ENCODE assay signal across 29 cellular contexts in the genomic region with DNA sequence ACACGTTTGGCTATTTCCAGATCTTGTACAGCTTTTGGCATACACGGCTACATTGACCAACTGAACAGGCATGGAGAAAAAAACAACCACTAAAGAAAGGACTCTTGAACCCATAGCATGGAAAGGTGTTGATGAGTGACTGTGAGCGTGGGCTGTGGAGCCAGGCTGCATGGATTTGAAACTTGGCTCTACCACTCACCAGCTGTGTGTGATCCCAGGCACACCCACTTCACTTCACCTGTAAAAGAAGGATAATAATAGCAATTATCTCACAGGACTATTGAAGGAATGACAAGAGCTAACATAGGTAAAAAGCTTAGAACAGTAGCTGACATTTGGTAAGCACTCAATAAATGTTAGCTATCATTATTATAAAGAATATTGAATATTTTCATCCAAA.
DNase-seq lines count a peak whose midpoint lies in the region; ATAC-seq and TF ChIP-seq lines count a peak whose summit lies in the region.
"Had no signal": no experiment of that assay in that cellular context is flagged by ENCODE, and none has a peak within 500 bp of the region (broad histone marks: within the 10 kb centered on the region; RNA-seq: fewer than 3 reads in every experiment).

No MANE protein-coding gene starts in this region.

- no peak overlapping the region for H4K8ac ChIP-seq in H9 (replicated peaks; ENCODE audit: insufficient read length, low read depth, low read length)

- no peak overlapping the region for H2BK120ac ChIP-seq in H9 (ENCODE audit: low read depth, low read length, poor library complexity, severe bottlenecking)

- H2AK5ac ChIP-seq in H9 (ENCODE audit: insufficient read length, low read length), result no peak overlapping the region

- H2BK20ac ChIP-seq in H9 (ENCODE audit: low read depth, low read length, poor library complexity, severe bottlenecking), result no peak overlapping the region

- no peak overlapping the region for H3K56ac ChIP-seq in H9 (ENCODE audit: insufficient read length, low read depth, low read length)

- H3K27ac ChIP-seq in H9 (ENCODE audit: insufficient read length, low read depth, low read length) (no peak overlapping the region), body of pancreas (peak overlapping the region; percentile 22 to 70 (median 42))
- H3K27ac ChIP-seq: RWPE1 had no signal

- no peaks in the 10 kb centered on the region for H3K79me2 ChIP-seq in H9 (ENCODE audit: insufficient read depth, low read length)

- 0 out of 3 replicates have a peak, but pooled peaks have one; percentile 8 for TF ChIP-seq CTCF in H9 (conservative IDR thresholded peaks at IDR 0.05)
- no peak for TF ChIP-seq CTCF in body of pancreas (IDR thresholded peaks at IDR 0.05)

- H3K23me2 ChIP-seq in H9 (ENCODE audit: insufficient read length, low read depth, low read length, poor library complexity, severe bottlenecking), result no peaks in the 10 kb centered on the region

- no peak overlapping the region for H3K4me3 ChIP-seq in body of pancreas
- H3K4me3 ChIP-seq: GM12878 had no signal

- no peak overlapping the region for H3K14ac ChIP-seq in H9 (ENCODE audit: insufficient read depth, low read length)

- H3K79me1 ChIP-seq in H9 (ENCODE audit: insufficient read depth, low read depth, low read length, poor library complexity, severe bottlenecking), result no peaks in the 10 kb centered on the region

- no peak overlapping the region for H3K4me3 Mint-ChIP-seq in H9
- no peak overlapping the region for H3K4me3 Mint-ChIP-seq in activated CD4-positive, alpha-beta T cell treated with anti-CD3 and anti-CD28 coated beads, Interleukin-2, amount 10 ng/mL, durations not matched to agents 24 days and 14 days
- H3K4me3 Mint-ChIP-seq: CD14-positive monocyte; CD8-positive, alpha-beta memory T cell had no signal

- no peaks in the 10 kb centered on the region for H3K27me3 ChIP-seq in H9 (ENCODE audit: insufficient read depth, low read length)
- no peaks in the 10 kb centered on the region for H3K27me3 ChIP-seq in body of pancreas
- H3K27me3 ChIP-seq: BE2C had no signal

- H3T11ph ChIP-seq in H9 (ENCODE audit: low read length), result no peak overlapping the region

- DNase-seq in H9, result no peak
- peak; percentile 39 to 47 for DNase-seq in NCI-H2081 (lab: John Stamatoyannopoulos, UW)
- peak; percentile 52 for DNase-seq in NCI-H69 (lab: John Stamatoyannopoulos, UW)
- peak; percentile 64 to 81 (median 70) for DNase-seq in body of pancreas
- DNase-seq in activated T-cell treated with anti-CD3 and anti-CD28 coated beads, Interleukin-2, amount 50 U/mL, for 48 hours, result no peak
- no peak for DNase-seq in activated CD4-positive, alpha-beta T cell treated with anti-CD3 and anti-CD28 coated beads, Interleukin-2, amount 10 ng/mL, durations not matched to agents 24 days and 14 days
- DNase-seq in SW 1271 (lab: John Stamatoyannopoulos, UW), result no peak
- DNase-seq: 8988T; ACHN; BE2C; CD8-positive, alpha-beta memory T cell; DMS 273 treated with DMSO at 0.1 percent for 48 hours; DMS79; EL; GDM1; IMR-90; KG1; MM.1S; NCI-H1436 treated with DMSO at 0.1 percent for 48 hours; NCI-H2029 treated with DMSO at 0.1 percent for 48 hours; NCI-H446 treated with DMSO at 0.1 percent for 48 hours; NCI-H526; SHP77; T-helper 1 cell had no signal

- H2AFZ ChIP-seq in H9 (ENCODE audit: low read length), result no peak overlapping the region

- no peak overlapping the region for H3K27ac Mint-ChIP-seq in H9
- H3K27ac Mint-ChIP-seq in activated CD4-positive, alpha-beta T cell treated with anti-CD3 and anti-CD28 coated beads, Interleukin-2, amount 10 ng/mL, durations not matched to agents 24 days and 14 days, result no peak overlapping the region
- H3K27ac Mint-ChIP-seq: CD14-positive monocyte; CD8-positive, alpha-beta memory T cell had no signal

- TF ChIP-seq POLR2A in body of pancreas (IDR thresholded peaks at IDR 0.05), result no peak

- H4K20me1 ChIP-seq in H9 (ENCODE audit: control insufficient read depth, insufficient read depth, insufficient read length), result no peaks in the 10 kb centered on the region

- ATAC-seq in body of pancreas (peak; percentile 84), GM21723 (IDR thresholded peaks at IDR 0.05; ENCODE audit: unreplicated experiment) (no peak)
- ATAC-seq: GM12878, HCT116 had no signal

- H4K91ac ChIP-seq in H9 (ENCODE audit: insufficient read length, low read depth, low read length), result no peak overlapping the region

- intact Hi-C loops in body of pancreas (cut with DNase I), result no loop called here
- intact Hi-C loops in activated CD4-positive, alpha-beta T cell treated with anti-CD3 and anti-CD28 coated beads, Interleukin-2, amount 10 ng/mL, durations not matched to agents 24 days and 14 days (cut with micrococcal nuclease), result no loop called here

- no CpG with 5 or more reads among the region's 3 CpGs for WGBS in H9 (ENCODE audit: extremely low coverage, insufficient read length, low lambda C conversion rate)
- WGBS in body of pancreas, 2 donors, result 30 to 32% methylated on average over 3 of the region's 3 CpGs

- no peak overlapping the region for H2BK12ac ChIP-seq in H9 (ENCODE audit: insufficient read length, low read depth, low read length)

- H3K4me1 ChIP-seq in H9 (ENCODE audit: insufficient read depth, low read length), result no peaks in the 10 kb centered on the region
- peaks cover 30% of the 10 kb centered on the region for H3K4me1 ChIP-seq in body of pancreas
- H3K4me1 ChIP-seq: BE2C had no signal

- no peak overlapping the region for H4K5ac ChIP-seq in H9 (ENCODE audit: insufficient read length, low read depth, low read length)

- H3K9me3 ChIP-seq in H9 (ENCODE audit: control insufficient read depth, low read depth, low read length), result no peaks in the 10 kb centered on the region
- H3K9me3 ChIP-seq in body of pancreas, result no peaks in the 10 kb centered on the region
- H3K9me3 ChIP-seq: BE2C had no signal

- H3K36me3 ChIP-seq in body of pancreas (replicated peaks in 1 of 2; ENCODE audit: insufficient read depth in 1 of 2, low read depth in 2 of 2), result no peaks in the 10 kb centered on the region
- H3K36me3 ChIP-seq: BE2C had no signal

- no peak overlapping the region for H3K18ac ChIP-seq in H9 (ENCODE audit: insufficient read length, low read depth, low read length)

- H3K23ac ChIP-seq in H9 (ENCODE audit: insufficient read length, low read depth, low read length), result no peak overlapping the region

- H3K9me3 Mint-ChIP-seq in H9, result no peaks in the 10 kb centered on the region
- H3K9me3 Mint-ChIP-seq in activated CD4-positive, alpha-beta T cell treated with anti-CD3 and anti-CD28 coated beads, Interleukin-2, amount 10 ng/mL, durations not matched to agents 24 days and 14 days, result no peaks in the 10 kb centered on the region

- H3K27me3 Mint-ChIP-seq in H9 (ENCODE audit: low read depth), result no peaks in the 10 kb centered on the region
- no peaks in the 10 kb centered on the region for H3K27me3 Mint-ChIP-seq in activated CD4-positive, alpha-beta T cell treated with anti-CD3 and anti-CD28 coated beads, Interleukin-2, amount 10 ng/mL, durations not matched to agents 24 days and 14 days

- H3K4me1 Mint-ChIP-seq in H9, result no peaks in the 10 kb centered on the region
- H3K4me1 Mint-ChIP-seq in activated CD4-positive, alpha-beta T cell treated with anti-CD3 and anti-CD28 coated beads, Interleukin-2, amount 10 ng/mL, durations not matched to agents 24 days and 14 days, result no peaks in the 10 kb centered on the region
- H3K4me1 Mint-ChIP-seq: CD14-positive monocyte; CD8-positive, alpha-beta memory T cell had no signal

- H2BK5ac ChIP-seq in H9 (ENCODE audit: insufficient read length, low read length), result no peak overlapping the region

- H3K4ac ChIP-seq in H9 (ENCODE audit: low read depth, low read length), result no peak overlapping the region

- no peak overlapping the region for H3K9ac ChIP-seq in H9 (ENCODE audit: extremely low read depth, insufficient read length, low read length)

- no peak overlapping the region for H3K4me2 ChIP-seq in H9 (ENCODE audit: insufficient read depth, insufficient read length, low read length)

- H3K36me3 Mint-ChIP-seq in H9 (ENCODE audit: insufficient read depth in 1 of 3, low read depth in 3 of 3), result no peaks in the 10 kb centered on the region; a peak in 1 of 7 replicates
- no peaks in the 10 kb centered on the region for H3K36me3 Mint-ChIP-seq in activated CD4-positive, alpha-beta T cell treated with anti-CD3 and anti-CD28 coated beads, Interleukin-2, amount 10 ng/mL, durations not matched to agents 24 days and 14 days (ENCODE audit: low read depth)
- H3K36me3 Mint-ChIP-seq: CD14-positive monocyte; CD8-positive, alpha-beta memory T cell had no signal

- no peak overlapping the region for H2BK15ac ChIP-seq in H9 (ENCODE audit: low read depth, low read length)

Comparison
In these comparisons a context has a peak if more than half of its experiments do, and no peak if none do; other contexts are left out.
1. DNase-seq: peak in NCI-H2081 (2 of 2), NCI-H69 (single experiment) and body of pancreas (4 of 4); none in H9 (single experiment), activated T-cell treated with anti-CD3 and anti-CD28 coated beads, Interleukin-2, amount 50 U/mL, for 48 hours (0 of 2), activated CD4-positive, alpha-beta T cell treated with anti-CD3 and anti-CD28 coated beads, Interleukin-2, amount 10 ng/mL, durations not matched to agents 24 days and 14 days (single experiment) and SW 1271 (0 of 2).